Comparison of ENCODE assay signal across 19 cellular contexts in genomic region chr14:101480022-101480746, GRCh38.
DNase-seq lines count a peak whose midpoint lies in the region; ATAC-seq, FAIRE-seq and TF ChIP-seq lines count a peak whose summit lies in the region.
"Had no signal": no experiment of that assay in that cellular context is flagged by ENCODE, and none has a peak within 500 bp of the region (broad histone marks: within the 10 kb centered on the region; RNA-seq: fewer than 3 reads in every experiment).

No MANE protein-coding gene starts in this region.

- H3K4me2 ChIP-seq in Karpas-422 (ENCODE audit: low read depth, low read length, poor library complexity, severe bottlenecking) (no peak overlapping the region), GM23338 (no peak overlapping the region)
- H3K4me2 ChIP-seq: BLaER1 treated with 17β-estradiol and CSF1 and Interleukin-3, amounts not matched to agents 10 nM and 100 nM had no signal

- no peak for ATAC-seq in GM23338

- intact Hi-C loops in Caco-2 (cut with micrococcal nuclease; ENCODE audit: unreplicated experiment) (no loop called here), ovary (cut with DNase I) (no loop called here)

- DNase-seq in Caco-2 (no peak), Karpas-422 (peak; percentile 44), epithelial cell of prostate (ENCODE audit: low read depth, low spot score) (no peak), ovary (peak in 4 of 5 donors; percentile 7 to 23 (median 16)), HTR-8/SVneo (ENCODE audit: insufficient read length, low spot score) (no peak), GM23338 (ENCODE audit: low spot score) (no peak), urothelium cell line (ENCODE audit: low spot score) (no peak), DMS 273 treated with DMSO at 0.1 percent for 48 hours (lab: John Stamatoyannopoulos, UW) (no peak)
- DNase-seq: activated CD8-positive, alpha-beta memory T cell treated with anti-CD3 and anti-CD28 coated beads for 24 hours; GOT3; mesenchymal stem cell; NCI-H446; OCI-M1; stimulated activated naive CD4-positive, alpha-beta T cell treated with Interleukin-2 at 50 U/mL for 16 hours had no signal

- TF ChIP-seq POLR2A in ovary (IDR thresholded peaks at IDR 0.05) = no peak

- H3K27ac ChIP-seq in Karpas-422 (ENCODE audit: low read length) (no peak overlapping the region), epithelial cell of prostate (peak overlapping the region; percentile 77), ovary (peak overlapping the region; percentile 64 to 75), GM23338 (ENCODE audit: low read depth) (no peak overlapping the region)
- H3K27ac ChIP-seq: BLaER1 treated with 17β-estradiol and CSF1 and Interleukin-3, amounts not matched to agents 10 nM and 100 nM; neutrophil had no signal

- no peak for FAIRE-seq in HTR-8/SVneo (lab: Jason Lieb, UNC)
- FAIRE-seq in urothelium cell line (lab: Jason Lieb, UNC) = no peak
- FAIRE-seq: frontal cortex had no signal

- H3K4me3 ChIP-seq in Caco-2 (ENCODE audit: low read depth, low read length) (no peak overlapping the region), Karpas-422 (ENCODE audit: low read length) (no peak overlapping the region), ovary (no peak overlapping the region), GM23338 (no peak overlapping the region)
- H3K4me3 ChIP-seq: BLaER1 treated with 17β-estradiol and CSF1 and Interleukin-3, amounts not matched to agents 10 nM and 100 nM; skin epidermis had no signal

- H3K9me3 ChIP-seq in Caco-2 (no peaks in the 10 kb centered on the region), Karpas-422 (ENCODE audit: low read length) (peaks cover 6% of the 10 kb centered on the region; the same call in 1 of the 2 replicates), ovary (no peaks in the 10 kb centered on the region)
- H3K9me3 ChIP-seq: neutrophil had no signal

- TF ChIP-seq EP300 in ovary (IDR thresholded peaks at IDR 0.05) = no peak

- peaks cover 14% of the 10 kb centered on the region for H3K4me1 ChIP-seq in Caco-2
- no peaks in the 10 kb centered on the region for H3K4me1 ChIP-seq in Karpas-422 (ENCODE audit: low read length)
- H3K4me1 ChIP-seq in ovary (ENCODE audit: insufficient read depth) = peaks cover 17% of the 10 kb centered on the region
- H3K4me1 ChIP-seq in GM23338 (ENCODE audit: insufficient read depth) = 0 out of 2 replicates have a peak, but pooled peaks cover 6% of the 10 kb centered on the region

- H3K79me2 ChIP-seq in Karpas-422 (ENCODE audit: low read length) (no peaks in the 10 kb centered on the region), GM23338 (replicated peaks; ENCODE audit: insufficient read depth) (no peaks in the 10 kb centered on the region)

- H3K9me3 Mint-ChIP-seq in Caco-2 (ENCODE audit: unreplicated experiment) (peaks cover 22% of the 10 kb centered on the region), GM23338 (peaks cover 21% of the 10 kb centered on the region)

- POLR2A ChIA-PET in Caco-2 (lab: Charles Lee) = interaction anchor here (0.6 kb wide), 1 partner anchor 1465 kb away, joined by 6 read pairs; no protein-coding TSS in a partner anchor

- H3K27me3 ChIP-seq in Caco-2 (replicated peaks; ENCODE audit: control insufficient read depth, insufficient read depth, low read length) (no peaks in the 10 kb centered on the region), Karpas-422 (ENCODE audit: low read length) (peaks cover 4% of the 10 kb centered on the region; the same call in 1 of the 2 replicates), ovary (no peaks in the 10 kb centered on the region), GM23338 (ENCODE audit: insufficient read depth) (no peaks in the 10 kb centered on the region)
- H3K27me3 ChIP-seq: BLaER1 treated with 17β-estradiol and CSF1 and Interleukin-3, amounts not matched to agents 10 nM and 100 nM; neutrophil had no signal

- H3K4me1 Mint-ChIP-seq in Caco-2 (ENCODE audit: low read depth, unreplicated experiment) = peaks cover 23% of the 10 kb centered on the region
- H3K4me1 Mint-ChIP-seq in GM23338 = peaks cover 18% of the 10 kb centered on the region
- H3K4me1 Mint-ChIP-seq: activated naive CD4-positive, alpha-beta T cell treated with anti-CD3 and anti-CD28 coated beads, Interleukin-2, amount 50 U/mL, for 24 hours had no signal

- no peaks in the 10 kb centered on the region for H3K27me3 Mint-ChIP-seq in Caco-2 (ENCODE audit: insufficient read depth, unreplicated experiment)
- peaks cover 7% of the 10 kb centered on the region for H3K27me3 Mint-ChIP-seq in GM23338 (ENCODE audit: insufficient read depth, low read depth, poor library complexity)

- no peak overlapping the region for H3K9ac ChIP-seq in Karpas-422 (ENCODE audit: low read length)
- H3K9ac ChIP-seq: BLaER1 treated with 17β-estradiol and CSF1 and Interleukin-3, amounts not matched to agents 10 nM and 100 nM had no signal

- H4K20me1 ChIP-seq in Karpas-422 (ENCODE audit: insufficient read depth, low read depth, low read length) = no peaks in the 10 kb centered on the region
- no peaks in the 10 kb centered on the region for H4K20me1 ChIP-seq in GM23338 (replicated peaks; ENCODE audit: insufficient read depth)
- H4K20me1 ChIP-seq: BLaER1 treated with 17β-estradiol and CSF1 and Interleukin-3, amounts not matched to agents 10 nM and 100 nM had no signal

- H3K4me3 Mint-ChIP-seq in Caco-2 (ENCODE audit: unreplicated experiment) = peak overlapping the region; percentile 56
- H3K4me3 Mint-ChIP-seq in GM23338 = no peak overlapping the region
- H3K4me3 Mint-ChIP-seq: activated naive CD4-positive, alpha-beta T cell treated with anti-CD3 and anti-CD28 coated beads, Interleukin-2, amount 50 U/mL, for 24 hours had no signal

- H3F3A ChIP-seq in GM23338 (replicated peaks; ENCODE audit: low read depth) = no peaks in the 10 kb centered on the region

- CTCF ChIA-PET in Caco-2 (lab: Charles Lee) = no interaction called here

- H2AFZ ChIP-seq in Karpas-422 (ENCODE audit: low read length) (no peak overlapping the region), GM23338 (no peak overlapping the region; the same call in 1 of the 2 replicates)

- 60 to 69% (median 62%) methylated on average over 12 of the region's 12 CpGs for WGBS in ovary, 3 donors

- TF ChIP-seq CTCF in Caco-2 (IDR thresholded peaks at IDR 0.05; ENCODE audit: insufficient read depth in 1 of 2, low read depth in 1 of 2, low read length in 1 of 2, severe bottlenecking in 1 of 2, unreplicated experiment in 1 of 2) = no peak
- TF ChIP-seq CTCF in ovary (IDR thresholded peaks at IDR 0.05) = no peak
- peak in 1 of 2 experiments; percentile 26; a peak in 1 of 4 replicates for TF ChIP-seq CTCF in GM23338 (conservative IDR thresholded peaks at IDR 0.05; ENCODE audit: low read depth in 2 of 2)

- peak overlapping the region; percentile 72 for H3K27ac Mint-ChIP-seq in Caco-2 (ENCODE audit: unreplicated experiment)
- H3K27ac Mint-ChIP-seq in GM23338 = no peak overlapping the region
- H3K27ac Mint-ChIP-seq: activated naive CD4-positive, alpha-beta T cell treated with anti-CD3 and anti-CD28 coated beads, Interleukin-2, amount 50 U/mL, for 24 hours had no signal

- H3K9me2 ChIP-seq in Karpas-422 (replicated peaks; ENCODE audit: insufficient read depth, low read length) (no peaks in the 10 kb centered on the region), GM23338 (ENCODE audit: insufficient read depth) (no peaks in the 10 kb centered on the region)

- H3K36me3 ChIP-seq in Caco-2 (ENCODE audit: control insufficient read depth, insufficient read depth, low read length) (no peaks in the 10 kb centered on the region), Karpas-422 (ENCODE audit: insufficient read depth, low read length) (no peaks in the 10 kb centered on the region), ovary (no peaks in the 10 kb centered on the region), GM23338 (ENCODE audit: insufficient read depth) (no peaks in the 10 kb centered on the region)
- H3K36me3 ChIP-seq: BLaER1 treated with 17β-estradiol and CSF1 and Interleukin-3, amounts not matched to agents 10 nM and 100 nM; neutrophil had no signal

- no peaks in the 10 kb centered on the region for H3K36me3 Mint-ChIP-seq in Caco-2 (ENCODE audit: insufficient read depth, unreplicated experiment)
- H3K36me3 Mint-ChIP-seq in GM23338 (ENCODE audit: low read depth) = no peaks in the 10 kb centered on the region
- H3K36me3 Mint-ChIP-seq: activated naive CD4-positive, alpha-beta T cell treated with anti-CD3 and anti-CD28 coated beads, Interleukin-2, amount 50 U/mL, for 24 hours had no signal

- BruUV-seq in Caco-2 (replicated peaks; lab: Mats Ljungman, UMichigan) = no TSS peak

TF ChIP-seq in GM23338, 12 proteins besides CTCF, POLR2A, EP300 and RAD21 (continues in another document):
- TF ChIP-seq ZNF114 (CRISPR knock-in tag; IDR thresholded peaks at IDR 0.05) (no peak), POLR2AphosphoS5 (IDR thresholded peaks at IDR 0.05; ENCODE audit: low read depth) (no peak), JUNB (IDR thresholded peaks at IDR 0.05; ENCODE audit: unreplicated experiment) (no peak), ETS1 (IDR thresholded peaks at IDR 0.05) (no peak), NANOG (IDR thresholded peaks at IDR 0.05; ENCODE audit: borderline replicate concordance) (no peak)

Comparison
In these comparisons a context has a peak if more than half of its experiments do, and no peak if none do; other contexts are left out.
1. DNase-seq: peak in Karpas-422 (single experiment) and ovary (4 of 5); none in Caco-2 (0 of 2), epithelial cell of prostate (single experiment), HTR-8/SVneo (single experiment), GM23338 (single experiment), urothelium cell line (single experiment) and DMS 273 treated with DMSO at 0.1 percent for 48 hours (single experiment).
2. H3K27ac ChIP-seq: peak in epithelial cell of prostate (single experiment) and ovary (2 of 2); none in Karpas-422 (single experiment) and GM23338 (single experiment).